ENCODE assay signal across 22 cellular contexts in genomic region chrX:552496-552895, GRCh38.
DNase-seq lines count a peak whose midpoint lies in the region; ATAC-seq and TF ChIP-seq lines count a peak whose summit lies in the region.
"Had no signal": no experiment of that assay in that cellular context is flagged by ENCODE, and none has a peak within 500 bp of the region (broad histone marks: within the 10 kb centered on the region; RNA-seq: fewer than 3 reads in every experiment).

No MANE protein-coding gene starts in this region.

- ATAC-seq in GM23338: no peak
- ATAC-seq in GM19023 (IDR thresholded peaks at IDR 0.05; ENCODE audit: unreplicated experiment): no peak
- ATAC-seq: A549, GM12878 had no signal

- no peak for TF ChIP-seq POLR2A in esophagus muscularis mucosa (IDR thresholded peaks at IDR 0.05; ENCODE audit: low read depth)
- TF ChIP-seq POLR2A in Peyer's patch (IDR thresholded peaks at IDR 0.05): no peak

- no peak overlapping the region for H3K4me2 ChIP-seq in GM23338
- H3K4me2 ChIP-seq: A549; BLaER1 treated with 17β-estradiol and CSF1 and Interleukin-3, amounts not matched to agents 10 nM and 100 nM had no signal

- H3K4me3 ChIP-seq in GM23338: no peak overlapping the region
- H3K4me3 ChIP-seq in esophagus muscularis mucosa: no peak overlapping the region
- H3K4me3 ChIP-seq in Peyer's patch: no peak overlapping the region
- H3K4me3 ChIP-seq: A549; BLaER1 treated with 17β-estradiol and CSF1 and Interleukin-3, amounts not matched to agents 10 nM and 100 nM; GM12878 had no signal

- H3K4me1 Mint-ChIP-seq in GM23338: no peaks in the 10 kb centered on the region
- no peaks in the 10 kb centered on the region for H3K4me1 Mint-ChIP-seq in osteocyte (ENCODE audit: unreplicated experiment)
- H3K4me1 Mint-ChIP-seq: CD14-positive monocyte; CD8-positive, alpha-beta memory T cell had no signal

- no peaks in the 10 kb centered on the region for H3K27me3 ChIP-seq in GM23338 (ENCODE audit: insufficient read depth)
- peaks cover 0 to 15% (median 0%) of the 10 kb centered on the region in 4 donors for H3K27me3 ChIP-seq in esophagus muscularis mucosa
- H3K27me3 ChIP-seq in Peyer's patch: no peaks in the 10 kb centered on the region
- H3K27me3 ChIP-seq: BE2C; BLaER1 treated with 17β-estradiol and CSF1 and Interleukin-3, amounts not matched to agents 10 nM and 100 nM had no signal

- no peak overlapping the region for H3K27ac ChIP-seq in GM23338 (ENCODE audit: low read depth)
- H3K27ac ChIP-seq in esophagus muscularis mucosa (replicated peaks in 1 of 4): no peak overlapping the region
- H3K27ac ChIP-seq in Peyer's patch: no peak overlapping the region
- H3K27ac ChIP-seq: A549; BLaER1 treated with 17β-estradiol and CSF1 and Interleukin-3, amounts not matched to agents 10 nM and 100 nM had no signal

- peak overlapping the region; percentile 65; the same call in 1 of the 2 replicates for H2AFZ ChIP-seq in GM23338

- TF ChIP-seq EP300 in esophagus muscularis mucosa (IDR thresholded peaks at IDR 0.05): no peak

- H3K9me3 Mint-ChIP-seq in GM23338: peaks cover 89% of the 10 kb centered on the region
- H3K9me3 Mint-ChIP-seq in osteocyte (ENCODE audit: unreplicated experiment): peaks cover 4% of the 10 kb centered on the region

- no peaks in the 10 kb centered on the region for H3K79me2 ChIP-seq in GM23338 (replicated peaks; ENCODE audit: insufficient read depth)

- H3K27ac Mint-ChIP-seq in GM23338: no peak overlapping the region
- H3K27ac Mint-ChIP-seq in osteocyte (ENCODE audit: unreplicated experiment): no peak overlapping the region
- H3K27ac Mint-ChIP-seq: CD14-positive monocyte; CD4-positive, alpha-beta T cell; CD8-positive, alpha-beta memory T cell had no signal

- H3K9me2 ChIP-seq in GM23338 (ENCODE audit: insufficient read depth): no peaks in the 10 kb centered on the region; the same call in 1 of the 2 replicates

- H4K20me1 ChIP-seq in GM23338 (replicated peaks; ENCODE audit: insufficient read depth): no peaks in the 10 kb centered on the region
- H4K20me1 ChIP-seq: BLaER1 treated with 17β-estradiol and CSF1 and Interleukin-3, amounts not matched to agents 10 nM and 100 nM had no signal

- no peak for DNase-seq in GM23338 (ENCODE audit: low spot score)
- peak; percentile 31 for DNase-seq in esophagus muscularis mucosa (ENCODE audit: extremely low spot score)
- peak; percentile 68 for DNase-seq in osteocyte (ENCODE audit: extremely low spot score, unreplicated experiment)
- DNase-seq in HuH-7.5 (ENCODE audit: low spot score): no peak
- no peak for DNase-seq in Peyer's patch
- DNase-seq: 8988T; ACHN; AML-193; BE2C; CD4-positive, alpha-beta T cell; CD8-positive, alpha-beta memory T cell; DMS 273 treated with DMSO at 0.1 percent for 48 hours; DMS79; EL; GDM1; H7; HCEC 1CT had no signal

- H3K9me3 ChIP-seq in esophagus muscularis mucosa: no peaks in the 10 kb centered on the region
- peaks cover 0 to 3% (median 0%) of the 10 kb centered on the region in 4 donors for H3K9me3 ChIP-seq in Peyer's patch
- H3K9me3 ChIP-seq: A549, BE2C had no signal

- TF ChIP-seq CTCF in GM23338 (conservative IDR thresholded peaks at IDR 0.05; ENCODE audit: low read depth in 2 of 2) (no peak), esophagus muscularis mucosa (IDR thresholded peaks at IDR 0.05) (no peak), osteocyte (IDR thresholded peaks at IDR 0.05) (no peak), Peyer's patch (IDR thresholded peaks at IDR 0.05) (no peak)

- WGBS in esophagus muscularis mucosa: 94% methylated on average over 17 of the region's 17 CpGs

- H3K36me3 ChIP-seq in GM23338 (ENCODE audit: insufficient read depth) (no peaks in the 10 kb centered on the region), esophagus muscularis mucosa (no peaks in the 10 kb centered on the region), Peyer's patch (no peaks in the 10 kb centered on the region)
- H3K36me3 ChIP-seq: BE2C; BLaER1 treated with 17β-estradiol and CSF1 and Interleukin-3, amounts not matched to agents 10 nM and 100 nM had no signal

- intact Hi-C loops in esophagus muscularis mucosa (cut with DNase I): no loop called here

- peaks cover 45% of the 10 kb centered on the region for H3K36me3 Mint-ChIP-seq in GM23338 (ENCODE audit: low read depth)
- H3K36me3 Mint-ChIP-seq in osteocyte (ENCODE audit: unreplicated experiment): no peaks in the 10 kb centered on the region
- H3K36me3 Mint-ChIP-seq: CD14-positive monocyte had no signal

- H3K27me3 Mint-ChIP-seq in GM23338 (ENCODE audit: insufficient read depth, low read depth, poor library complexity): peaks cover 5% of the 10 kb centered on the region
- no peaks in the 10 kb centered on the region for H3K27me3 Mint-ChIP-seq in osteocyte (ENCODE audit: unreplicated experiment)
- H3K27me3 Mint-ChIP-seq: CD4-positive, alpha-beta T cell had no signal

- H3K4me3 Mint-ChIP-seq in GM23338 (no peak overlapping the region), osteocyte (ENCODE audit: unreplicated experiment) (no peak overlapping the region)
- H3K4me3 Mint-ChIP-seq: CD14-positive monocyte; CD4-positive, alpha-beta T cell; CD8-positive, alpha-beta memory T cell had no signal

- no peaks in the 10 kb centered on the region for H3F3A ChIP-seq in GM23338 (replicated peaks; ENCODE audit: low read depth)

- H3K4me1 ChIP-seq in GM23338 (ENCODE audit: insufficient read depth) (no peaks in the 10 kb centered on the region), esophagus muscularis mucosa (no peaks in the 10 kb centered on the region), Peyer's patch (no peaks in the 10 kb centered on the region)
- H3K4me1 ChIP-seq: A549; BE2C; BLaER1 treated with 17β-estradiol and CSF1 and Interleukin-3, amounts not matched to agents 10 nM and 100 nM had no signal

TF ChIP-seq in GM23338, 12 proteins besides CTCF, POLR2A, EP300 and RAD21 (continues in another document):
- no peak for TF ChIP-seq REST (IDR thresholded peaks at IDR 0.05; ENCODE audit: unreplicated experiment)
- no peak for TF ChIP-seq ETS1 (IDR thresholded peaks at IDR 0.05)

Comparison
In these comparisons a context has a peak if more than half of its experiments do, and no peak if none do; other contexts are left out.
1. DNase-seq: peak in esophagus muscularis mucosa (single experiment) and osteocyte (single experiment); none in GM23338 (single experiment), HuH-7.5 (single experiment) and Peyer's patch (0 of 3).